In the genomic region with DNA sequence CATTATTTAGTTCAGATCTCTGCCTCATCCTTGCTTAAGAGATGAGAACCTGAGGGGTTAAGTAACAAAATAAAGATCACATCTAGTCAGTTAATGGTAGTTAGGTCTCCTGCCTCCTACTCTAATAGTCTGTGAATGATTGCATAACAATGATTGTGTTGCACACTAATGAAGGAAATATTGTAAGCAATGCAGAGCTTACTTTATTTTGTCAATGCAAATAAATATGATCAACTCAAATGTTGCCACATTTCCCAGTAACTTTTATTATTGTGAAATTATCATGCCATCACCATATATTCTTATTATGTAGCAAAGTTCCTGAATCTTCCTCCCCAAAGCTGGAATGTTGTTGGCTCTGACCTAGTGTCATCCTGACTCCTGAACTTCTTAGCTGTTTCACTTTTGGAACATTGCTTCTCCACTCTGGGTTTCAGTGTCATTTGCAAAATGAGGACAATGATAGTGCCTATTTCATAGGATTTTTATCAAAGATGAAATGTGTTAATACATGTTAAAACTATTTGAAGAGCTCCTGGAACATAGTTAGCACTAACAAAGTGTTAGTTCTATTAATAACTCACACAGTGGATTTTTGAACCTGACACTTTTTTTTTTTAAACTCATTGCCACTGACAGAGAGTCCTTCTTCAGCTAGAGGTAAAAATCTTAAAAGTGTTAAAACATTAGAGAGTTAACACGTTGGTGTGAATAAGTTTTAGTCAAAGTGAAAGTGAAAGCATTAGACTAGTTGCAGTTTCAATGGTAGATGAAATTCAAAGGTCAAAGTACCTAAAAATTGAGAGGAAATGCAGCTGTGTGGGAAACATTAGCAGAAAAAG, we compare ENCODE assay signal across 11 cellular contexts. TPM values are rescaled to one million over a fixed set of nuclear protein-coding genes. Genes with fewer than 3 reads are reported as not detected.
DNase-seq lines count a peak whose midpoint lies in the region; ATAC-seq, FAIRE-seq and TF ChIP-seq lines count a peak whose summit lies in the region.
"Had no signal": no experiment of that assay in that cellular context is flagged by ENCODE, and none has a peak within 500 bp of the region (broad histone marks: within the 10 kb centered on the region; RNA-seq: fewer than 3 reads in every experiment).

No MANE protein-coding gene starts in this region.

- peak overlapping the region; percentile 36 for H3K27ac Mint-ChIP-seq in activated naive CD4-positive, alpha-beta T cell treated with anti-CD3 and anti-CD28 coated beads for 36 hours

- H3K27me3 ChIP-seq in parathyroid adenoma (ENCODE audit: control insufficient read depth, insufficient read depth, low read length): no peaks in the 10 kb centered on the region
- H3K27me3 ChIP-seq: cardiac muscle cell had no signal

- H3K4me3 Mint-ChIP-seq in activated naive CD4-positive, alpha-beta T cell treated with anti-CD3 and anti-CD28 coated beads for 36 hours: no peak overlapping the region
- H3K4me3 Mint-ChIP-seq: neural crest cell had no signal

- ATAC-seq in HG02763 (IDR thresholded peaks at IDR 0.05; ENCODE audit: unreplicated experiment): peak; percentile 91

- no peaks in the 10 kb centered on the region for H3K4me1 ChIP-seq in parathyroid adenoma

- H3K4me3 ChIP-seq in parathyroid adenoma (ENCODE audit: low read depth, low read length): no peak overlapping the region
- H3K4me3 ChIP-seq: cardiac muscle cell had no signal

- H3K79me2 ChIP-seq in parathyroid adenoma: no peaks in the 10 kb centered on the region

- peaks cover 17% of the 10 kb centered on the region for H3K4me1 Mint-ChIP-seq in activated naive CD4-positive, alpha-beta T cell treated with anti-CD3 and anti-CD28 coated beads for 36 hours (ENCODE audit: low read depth)
- H3K4me1 Mint-ChIP-seq: neural crest cell had no signal

- no peaks in the 10 kb centered on the region for H3K9me3 Mint-ChIP-seq in activated naive CD4-positive, alpha-beta T cell treated with anti-CD3 and anti-CD28 coated beads for 36 hours
- H3K9me3 Mint-ChIP-seq: neural crest cell had no signal

- no peaks in the 10 kb centered on the region for H3K27me3 Mint-ChIP-seq in activated naive CD4-positive, alpha-beta T cell treated with anti-CD3 and anti-CD28 coated beads for 36 hours (ENCODE audit: low read depth)

- TF ChIP-seq CTCF in parathyroid adenoma (IDR thresholded peaks at IDR 0.05) (no peak), D721Med (IDR thresholded peaks at IDR 0.05; ENCODE audit: insufficient read depth, missing control alignments) (no peak)

- H3K9me3 ChIP-seq in parathyroid adenoma (ENCODE audit: control insufficient read depth, low read length): no peaks in the 10 kb centered on the region

- peak overlapping the region; percentile 23 for H3K4me2 ChIP-seq in parathyroid adenoma (ENCODE audit: low read length)

- no peak for FAIRE-seq in D721Med (lab: Jason Lieb, UNC)

- H3K9ac ChIP-seq in parathyroid adenoma: no peak overlapping the region

- no peaks in the 10 kb centered on the region for H3K36me3 ChIP-seq in parathyroid adenoma (ENCODE audit: control insufficient read depth, insufficient read depth, low read length)
- H3K36me3 ChIP-seq: cardiac muscle cell had no signal

- CTCF ChIA-PET in activated naive CD4-positive, alpha-beta T cell treated with anti-CD3 and anti-CD28 coated beads for 36 hours (lab: Charles Lee): interaction anchor here (1.7 kb wide), 1 partner anchor 112 kb away, joined by 10 read pairs; no protein-coding TSS in a partner anchor

- no peak overlapping the region for H2AFZ ChIP-seq in parathyroid adenoma

- no peaks in the 10 kb centered on the region for H3K36me3 Mint-ChIP-seq in activated naive CD4-positive, alpha-beta T cell treated with anti-CD3 and anti-CD28 coated beads for 36 hours (ENCODE audit: low read depth)

- H3K27ac ChIP-seq in parathyroid adenoma: no peak overlapping the region
- H3K27ac ChIP-seq: cardiac muscle cell had no signal

- DNase-seq in activated naive CD4-positive, alpha-beta T cell treated with anti-CD3 and anti-CD28 coated beads for 36 hours: no peak
- DNase-seq in activated naive CD4-positive, alpha-beta T cell treated with Interleukin-2 at 50 U/mL for 16 hours: no peak
- DNase-seq in NOMO-1 treated with DMSO at 0.1 percent for 48 hours (lab: John Stamatoyannopoulos, UW; ENCODE audit: unreplicated experiment) (peak; percentile 19), HPDE6-E6E7 (ENCODE audit: extremely low spot score) (no peak), SK-N-DZ (ENCODE audit: low spot score) (no peak), D721Med (ENCODE audit: insufficient read length, low spot score) (no peak)
- DNase-seq: NCI-H774 had no signal

- intact Hi-C loops in activated naive CD4-positive, alpha-beta T cell treated with anti-CD3 and anti-CD28 coated beads for 36 hours (cut with micrococcal nuclease): no loop called here

RNA-seq across cellular contexts. Expression of gene GABRA4, which starts 17.2 kb away (rescaled TPM):
- total RNA-seq in activated naive CD4-positive, alpha-beta T cell treated with anti-CD3 and anti-CD28 coated beads for 36 hours: not detected
- polyA plus RNA-seq in SK-N-DZ (2014; cell fraction: cytosol; rRNA removed): not detected in 2 replicates
- polyA plus RNA-seq in SK-N-DZ (2014; cell fraction: nucleus; rRNA removed): not detected in 2 replicates
- total RNA-seq: neural crest cell had no signal

RNA-seq across cellular contexts. Expression of gene GABRB1, which starts 20.8 kb away (rescaled TPM):
- total RNA-seq in activated naive CD4-positive, alpha-beta T cell treated with anti-CD3 and anti-CD28 coated beads for 36 hours: not detected
- not detected in 2 replicates for polyA plus RNA-seq in SK-N-DZ (2014; cell fraction: cytosol; rRNA removed)
- not detected in 2 replicates for polyA plus RNA-seq in SK-N-DZ (2014; cell fraction: nucleus; rRNA removed)
- total RNA-seq: neural crest cell had no signal
